In genomic region chr10:119061352-119061751, GRCh38 we compare ENCODE assay signal across 27 cellular contexts. TPM values are rescaled to one million over a fixed set of nuclear protein-coding genes. Genes with fewer than 3 reads are reported as not detected.
DNase-seq lines count a peak whose midpoint lies in the region; ATAC-seq and TF ChIP-seq lines count a peak whose summit lies in the region.
"Had no signal": no experiment of that assay in that cellular context is flagged by ENCODE, and none has a peak within 500 bp of the region (broad histone marks: within the 10 kb centered on the region; RNA-seq: fewer than 3 reads in every experiment).

No MANE protein-coding gene starts in this region.

- H3K36me3 Mint-ChIP-seq in activated T-cell treated with anti-CD3 and anti-CD28 coated beads, Interleukin-2, amount 50 U/mL, for 72 hours (ENCODE audit: insufficient read depth in 2 of 2), result peaks cover 25 to 73% of the 10 kb centered on the region in 2 donors
- H3K36me3 Mint-ChIP-seq in activated B cell treated with CpG ODN at 0.5 μM for 24 hours (ENCODE audit: low read depth), result peaks cover 95% of the 10 kb centered on the region
- peaks cover 100% of the 10 kb centered on the region for H3K36me3 Mint-ChIP-seq in stimulated activated effector memory CD8-positive, alpha-beta T cell treated with anti-CD3 and anti-CD28 coated beads, Interleukin-12 subunit alpha, Interleukin-12 subunit beta, amount 100 ng/mL, for 72 hours

- no peak for ATAC-seq in activated T-cell treated with anti-CD3 and anti-CD28 coated beads, Interleukin-2, amount 50 U/mL, for 72 hours (replicated peaks in 1 of 2)
- ATAC-seq in GM21786 (IDR thresholded peaks at IDR 0.05; ENCODE audit: unreplicated experiment) (peak; percentile 74), activated B cell treated with CpG ODN at 0.5 μM for 24 hours (ENCODE audit: low read depth) (peak; percentile 42), left lung (no peak), lower lobe of right lung (no peak)
- ATAC-seq in stimulated activated effector memory CD8-positive, alpha-beta T cell treated with anti-CD3 and anti-CD28 coated beads, Interleukin-12 subunit alpha, Interleukin-12 subunit beta, amount 100 ng/mL, for 72 hours, result no peak
- ATAC-seq: activated T-cell treated with anti-CD3 and anti-CD28 coated beads, Interleukin-2, amount 50 U/mL, for 4 hours; upper lobe of right lung had no signal

- H3K4me1 Mint-ChIP-seq in activated T-cell treated with anti-CD3 and anti-CD28 coated beads, Interleukin-2, amount 50 U/mL, for 72 hours (ENCODE audit: low read depth), result peaks cover 18% of the 10 kb centered on the region
- peaks cover 19% of the 10 kb centered on the region for H3K4me1 Mint-ChIP-seq in activated B cell treated with CpG ODN at 0.5 μM for 24 hours
- H3K4me1 Mint-ChIP-seq in stimulated activated effector memory CD8-positive, alpha-beta T cell treated with anti-CD3 and anti-CD28 coated beads, Interleukin-12 subunit alpha, Interleukin-12 subunit beta, amount 100 ng/mL, for 72 hours, result peaks cover 16% of the 10 kb centered on the region

- POLR2A ChIA-PET in activated B cell treated with CpG ODN at 0.5 μM for 24 hours (lab: Charles Lee), result interaction anchor here (0.7 kb wide), 1 partner anchor 19 kb away, joined by 3 read pairs; the partner anchor contains the start of gene EIF3A

- H3K36me3 ChIP-seq in left lung, result peaks cover 6 to 100% of the 10 kb centered on the region in 2 donors
- peaks cover 99% of the 10 kb centered on the region for H3K36me3 ChIP-seq in lower lobe of right lung
- H3K36me3 ChIP-seq: ovary had no signal

- no peak overlapping the region for H3K27ac ChIP-seq in left lung
- no peak overlapping the region for H3K27ac ChIP-seq in lower lobe of right lung
- H3K27ac ChIP-seq: brain microvascular endothelial cell, ovary, skin epidermis, upper lobe of right lung had no signal

- H3K4me1 ChIP-seq in left lung, result no peaks in the 10 kb centered on the region
- H3K4me1 ChIP-seq in lower lobe of right lung, result no peaks in the 10 kb centered on the region
- H3K4me1 ChIP-seq: upper lobe of right lung had no signal

- H3K27me3 Mint-ChIP-seq in activated T-cell treated with anti-CD3 and anti-CD28 coated beads, Interleukin-2, amount 50 U/mL, for 72 hours (ENCODE audit: low read depth), result no peaks in the 10 kb centered on the region
- H3K27me3 Mint-ChIP-seq in activated B cell treated with CpG ODN at 0.5 μM for 24 hours, result no peaks in the 10 kb centered on the region

- no peaks in the 10 kb centered on the region for H3K9me3 Mint-ChIP-seq in activated T-cell treated with anti-CD3 and anti-CD28 coated beads, Interleukin-2, amount 50 U/mL, for 72 hours
- H3K9me3 Mint-ChIP-seq in activated B cell treated with CpG ODN at 0.5 μM for 24 hours, result no peaks in the 10 kb centered on the region
- no peaks in the 10 kb centered on the region for H3K9me3 Mint-ChIP-seq in stimulated activated effector memory CD8-positive, alpha-beta T cell treated with anti-CD3 and anti-CD28 coated beads, Interleukin-12 subunit alpha, Interleukin-12 subunit beta, amount 100 ng/mL, for 72 hours
- H3K9me3 Mint-ChIP-seq: activated naive CD4-positive, alpha-beta T cell treated with anti-CD3 and anti-CD28 coated beads for 36 hours; activated T-cell treated with anti-CD3 and anti-CD28 coated beads, Interleukin-2, amount 50 U/mL, for 4 hours had no signal

- DNase-seq in activated T-cell treated with anti-CD3 and anti-CD28 coated beads, Interleukin-2, amount 50 U/mL, for 72 hours, result no peak
- no peak for DNase-seq in activated T-cell treated with anti-CD3 and anti-CD28 coated beads, Interleukin-2, amount 50 U/mL, for 1 hour
- DNase-seq in activated B cell treated with CpG ODN at 0.5 μM for 24 hours (no peak), GM10266 (ENCODE audit: extremely low spot score) (no peak), left lung (no peak), lower lobe of right lung (no peak)
- no peak for DNase-seq in stimulated activated effector memory CD8-positive, alpha-beta T cell treated with anti-CD3 and anti-CD28 coated beads, Interleukin-12 subunit alpha, Interleukin-12 subunit beta, amount 100 ng/mL, for 72 hours (ENCODE audit: low spot score in 2 of 2)
- DNase-seq: activated naive CD4-positive, alpha-beta T cell treated with anti-CD3 and anti-CD28 coated beads for 36 hours; activated T-cell treated with anti-CD3 and anti-CD28 coated beads, Interleukin-2, amount 50 U/mL, for 4 hours; amniotic stem cell; brain microvascular endothelial cell; DMS153; effector CD8-positive, alpha-beta T cell; erythroblast; head of caudate nucleus; mucosa of descending colon; NCI-H1105 treated with DMSO at 0.1 percent for 48 hours; NCI-H2029 treated with DMSO at 0.1 percent for 48 hours; NCI-H226; ovary; retina; stimulated activated CD4-positive, alpha-beta T cell treated with anti-CD3 and anti-CD28 coated beads, Interleukin-1b, Interleukin-23, amount 100 ng/mL, for 48 hours; stimulated activated CD8-positive, alpha-beta memory T cell treated with anti-CD3 and anti-CD28 coated beads, Interleukin-4, amount 100 ng/mL, for 48 hours; substantia nigra; upper lobe of right lung had no signal

- H3K27me3 ChIP-seq in left lung (no peaks in the 10 kb centered on the region), lower lobe of right lung (ENCODE audit: low read depth) (no peaks in the 10 kb centered on the region)
- H3K27me3 ChIP-seq: brain microvascular endothelial cell, ovary, upper lobe of right lung had no signal

- CTCF ChIA-PET in activated B cell treated with CpG ODN at 0.5 μM for 24 hours (lab: Charles Lee), result no interaction called here

- no peak overlapping the region for H3K4me3 ChIP-seq in left lung
- H3K4me3 ChIP-seq in lower lobe of right lung, result no peak overlapping the region
- H3K4me3 ChIP-seq: mucosa of descending colon, ovary, skin epidermis, upper lobe of right lung had no signal

- H3K4me3 Mint-ChIP-seq in activated T-cell treated with anti-CD3 and anti-CD28 coated beads, Interleukin-2, amount 50 U/mL, for 72 hours, result no peak overlapping the region
- H3K4me3 Mint-ChIP-seq in activated B cell treated with CpG ODN at 0.5 μM for 24 hours, result no peak overlapping the region
- H3K4me3 Mint-ChIP-seq in stimulated activated effector memory CD8-positive, alpha-beta T cell treated with anti-CD3 and anti-CD28 coated beads, Interleukin-12 subunit alpha, Interleukin-12 subunit beta, amount 100 ng/mL, for 72 hours, result no peak overlapping the region
- H3K4me3 Mint-ChIP-seq: activated naive CD4-positive, alpha-beta T cell treated with anti-CD3 and anti-CD28 coated beads for 36 hours; activated T-cell treated with anti-CD3 and anti-CD28 coated beads, Interleukin-2, amount 50 U/mL, for 4 hours had no signal

- H3K9me3 ChIP-seq in left lung (no peaks in the 10 kb centered on the region), lower lobe of right lung (no peaks in the 10 kb centered on the region)
- H3K9me3 ChIP-seq: mucosa of descending colon, ovary, upper lobe of right lung had no signal

- peak overlapping the region; percentile 81 for H3K27ac Mint-ChIP-seq in activated T-cell treated with anti-CD3 and anti-CD28 coated beads, Interleukin-2, amount 50 U/mL, for 72 hours
- peak overlapping the region; percentile 59 for H3K27ac Mint-ChIP-seq in activated B cell treated with CpG ODN at 0.5 μM for 24 hours
- H3K27ac Mint-ChIP-seq in stimulated activated effector memory CD8-positive, alpha-beta T cell treated with anti-CD3 and anti-CD28 coated beads, Interleukin-12 subunit alpha, Interleukin-12 subunit beta, amount 100 ng/mL, for 72 hours, result peak overlapping the region; percentile 78
- H3K27ac Mint-ChIP-seq: activated naive CD4-positive, alpha-beta T cell treated with anti-CD3 and anti-CD28 coated beads for 36 hours had no signal

- TF ChIP-seq CTCF in activated B cell treated with CpG ODN at 0.5 μM for 24 hours (IDR thresholded peaks at IDR 0.05) (no peak), GM10266 (IDR thresholded peaks at IDR 0.05; ENCODE audit: control insufficient read depth, insufficient read depth, low read depth, missing control alignments) (no peak), left lung (IDR thresholded peaks at IDR 0.05) (no peak), lower lobe of right lung (IDR thresholded peaks at IDR 0.05) (no peak)

- intact Hi-C loops in activated B cell treated with CpG ODN at 0.5 μM for 24 hours (cut with micrococcal nuclease), result loop anchor here (2.0 kb wide), 2 partner anchors 15 to 19 kb away; partner anchors contain the start of gene EIF3A
- intact Hi-C loops in left lung (cut with DNase I), result no loop called here
- intact Hi-C loops in lower lobe of right lung (cut with DNase I), result no loop called here

RNA-seq across cellular contexts. Expression of gene EIF3A, which starts 19.3 kb away (rescaled TPM):
- 100 to 1,000 TPM; 160 to 164 TPM for total RNA-seq in activated T-cell treated with anti-CD3 and anti-CD28 coated beads, Interleukin-2, amount 50 U/mL, for 72 hours
- total RNA-seq in activated B cell treated with CpG ODN at 0.5 μM for 24 hours, result 109 and 114 TPM in 2 replicates
- 100 to 1,000 TPM in 1 of 2 donors, 10 to 100 TPM in 1; 89.1 to 113 TPM for total RNA-seq in left lung
- total RNA-seq in lower lobe of right lung, result 94.7 TPM

RNA-seq across cellular contexts. Expression of gene NANOS1, which starts 31.8 kb away (rescaled TPM):
- under 1 TPM; 0.31 to 0.37 TPM for total RNA-seq in activated T-cell treated with anti-CD3 and anti-CD28 coated beads, Interleukin-2, amount 50 U/mL, for 72 hours
- 0.15 and 0.33 TPM in 2 replicates for total RNA-seq in activated B cell treated with CpG ODN at 0.5 μM for 24 hours
- total RNA-seq in left lung, result 1 to 10 TPM; 1.0 to 1.6 TPM
- total RNA-seq in lower lobe of right lung, result 1.9 TPM

RNA-seq across cellular contexts. Expression of gene DENND10, which starts 42.6 kb away (rescaled TPM):
- 10 to 100 TPM; 39.4 to 41.3 TPM for total RNA-seq in activated T-cell treated with anti-CD3 and anti-CD28 coated beads, Interleukin-2, amount 50 U/mL, for 72 hours
- total RNA-seq in activated B cell treated with CpG ODN at 0.5 μM for 24 hours, result 14.4 and 15.0 TPM in 2 replicates
- total RNA-seq in left lung, result 10 to 100 TPM; 34.2 to 37.4 TPM
- 33.8 TPM for total RNA-seq in lower lobe of right lung

Comparison
In these comparisons a context has a peak if more than half of its experiments do, and no peak if none do; other contexts are left out.
1. ATAC-seq: peak in GM21786 (single experiment) and activated B cell treated with CpG ODN at 0.5 μM for 24 hours (single experiment); none in activated T-cell treated with anti-CD3 and anti-CD28 coated beads, Interleukin-2, amount 50 U/mL, for 72 hours (0 of 2), stimulated activated effector memory CD8-positive, alpha-beta T cell treated with anti-CD3 and anti-CD28 coated beads, Interleukin-12 subunit alpha, Interleukin-12 subunit beta, amount 100 ng/mL, for 72 hours (single experiment), left lung (single experiment) and lower lobe of right lung (0 of 2).
2. Peak in every context shown above with its lines, with median percentiles within 50 percentile points of each other: H3K27ac Mint-ChIP-seq.